In the genomic region with DNA sequence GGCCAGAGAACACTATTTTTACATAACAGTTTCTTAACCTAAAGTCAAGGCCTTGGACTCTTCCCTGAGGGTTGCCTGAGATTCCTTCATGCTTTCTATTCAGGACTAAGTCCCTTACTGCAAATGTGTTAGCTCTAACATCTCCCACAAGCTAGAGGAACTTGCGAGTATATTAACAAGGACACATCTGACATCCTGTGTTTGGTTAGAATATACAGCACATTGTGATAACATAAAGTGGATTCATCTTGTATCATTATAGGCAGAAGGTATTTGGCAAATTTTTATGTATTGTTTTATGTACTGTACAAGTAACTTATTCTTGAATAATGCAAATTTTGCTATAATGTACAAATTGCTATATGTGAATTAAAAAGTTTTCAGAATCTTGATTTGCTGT, we compare ENCODE assay signal across 14 cellular contexts. TPM values are rescaled to one million over a fixed set of nuclear protein-coding genes. Genes with fewer than 3 reads are reported as not detected.
DNase-seq lines count a peak whose midpoint lies in the region; ATAC-seq lines count a peak whose summit lies in the region.
"Had no signal": no experiment of that assay in that cellular context is flagged by ENCODE, and none has a peak within 500 bp of the region (broad histone marks: within the 10 kb centered on the region; RNA-seq: fewer than 3 reads in every experiment).

No MANE protein-coding gene starts in this region.

- no peaks in the 10 kb centered on the region for H3K9me3 ChIP-seq in T-helper 17 cell (ENCODE audit: control insufficient read depth, low read length, poor library complexity, severe bottlenecking)
- H3K9me3 ChIP-seq: Caco-2, MG63, mucosa of descending colon had no signal

- H3K4me3 Mint-ChIP-seq in activated naive CD4-positive, alpha-beta T cell treated with anti-CD3 and anti-CD28 coated beads, Interleukin-2, amount 50 U/mL, for 24 hours: no peak overlapping the region
- peak overlapping the region; percentile 49 for H3K4me3 Mint-ChIP-seq in T-helper 17 cell
- peak overlapping the region in 1 of 2 donors; percentile 32 for H3K4me3 Mint-ChIP-seq in effector memory CD8-positive, alpha-beta T cell
- H3K4me3 Mint-ChIP-seq in stimulated activated effector memory CD8-positive, alpha-beta T cell treated with anti-CD3 and anti-CD28 coated beads, Interleukin-12 subunit alpha, Interleukin-12 subunit beta, amount 100 ng/mL, for 72 hours: no peak overlapping the region
- H3K4me3 Mint-ChIP-seq: activated CD4-positive, alpha-beta memory T cell treated with anti-CD3 and anti-CD28 coated beads for 36 hours had no signal

- no peaks in the 10 kb centered on the region for H3K27me3 Mint-ChIP-seq in activated naive CD4-positive, alpha-beta T cell treated with anti-CD3 and anti-CD28 coated beads, Interleukin-2, amount 50 U/mL, for 24 hours
- H3K27me3 Mint-ChIP-seq in T-helper 17 cell: no peaks in the 10 kb centered on the region
- no peaks in the 10 kb centered on the region for H3K27me3 Mint-ChIP-seq in effector memory CD8-positive, alpha-beta T cell
- H3K27me3 Mint-ChIP-seq: activated CD4-positive, alpha-beta memory T cell treated with anti-CD3 and anti-CD28 coated beads for 36 hours had no signal

- peaks cover 9% of the 10 kb centered on the region for H3K36me3 Mint-ChIP-seq in activated naive CD4-positive, alpha-beta T cell treated with anti-CD3 and anti-CD28 coated beads, Interleukin-2, amount 50 U/mL, for 24 hours
- peaks cover 9 to 27% of the 10 kb centered on the region in 2 donors for H3K36me3 Mint-ChIP-seq in activated naive CD4-positive, alpha-beta T cell treated with anti-CD3 and anti-CD28 coated beads, Interleukin-2, amount 50 U/mL, for 72 hours
- H3K36me3 Mint-ChIP-seq in T-helper 17 cell (ENCODE audit: low read depth): peaks cover 12% of the 10 kb centered on the region
- peaks cover 59% of the 10 kb centered on the region for H3K36me3 Mint-ChIP-seq in effector memory CD8-positive, alpha-beta T cell (ENCODE audit: insufficient read depth)
- H3K36me3 Mint-ChIP-seq in stimulated activated effector memory CD8-positive, alpha-beta T cell treated with anti-CD3 and anti-CD28 coated beads, Interleukin-12 subunit alpha, Interleukin-12 subunit beta, amount 100 ng/mL, for 72 hours: peaks cover 86% of the 10 kb centered on the region

- H3K9me3 Mint-ChIP-seq in activated naive CD4-positive, alpha-beta T cell treated with anti-CD3 and anti-CD28 coated beads, Interleukin-2, amount 50 U/mL, for 24 hours: no peaks in the 10 kb centered on the region
- H3K9me3 Mint-ChIP-seq in activated naive CD4-positive, alpha-beta T cell treated with anti-CD3 and anti-CD28 coated beads, Interleukin-2, amount 50 U/mL, for 72 hours: no peaks in the 10 kb centered on the region
- H3K9me3 Mint-ChIP-seq in effector memory CD8-positive, alpha-beta T cell: no peaks in the 10 kb centered on the region
- H3K9me3 Mint-ChIP-seq in stimulated activated effector memory CD8-positive, alpha-beta T cell treated with anti-CD3 and anti-CD28 coated beads, Interleukin-12 subunit alpha, Interleukin-12 subunit beta, amount 100 ng/mL, for 72 hours: no peaks in the 10 kb centered on the region
- H3K9me3 Mint-ChIP-seq: activated CD4-positive, alpha-beta memory T cell treated with anti-CD3 and anti-CD28 coated beads for 36 hours had no signal

- peaks cover 45% of the 10 kb centered on the region for H3K4me1 Mint-ChIP-seq in activated naive CD4-positive, alpha-beta T cell treated with anti-CD3 and anti-CD28 coated beads, Interleukin-2, amount 50 U/mL, for 24 hours
- H3K4me1 Mint-ChIP-seq in T-helper 17 cell: peaks cover 43% of the 10 kb centered on the region
- peaks cover 32 to 37% of the 10 kb centered on the region in 2 donors for H3K4me1 Mint-ChIP-seq in effector memory CD8-positive, alpha-beta T cell (ENCODE audit: low read depth in 2 of 2)
- peaks cover 64% of the 10 kb centered on the region for H3K4me1 Mint-ChIP-seq in stimulated activated effector memory CD8-positive, alpha-beta T cell treated with anti-CD3 and anti-CD28 coated beads, Interleukin-12 subunit alpha, Interleukin-12 subunit beta, amount 100 ng/mL, for 72 hours

- H3K27ac Mint-ChIP-seq in activated naive CD4-positive, alpha-beta T cell treated with anti-CD3 and anti-CD28 coated beads, Interleukin-2, amount 50 U/mL, for 24 hours: peak overlapping the region; percentile 43
- H3K27ac Mint-ChIP-seq in activated naive CD4-positive, alpha-beta T cell treated with anti-CD3 and anti-CD28 coated beads, Interleukin-2, amount 50 U/mL, for 72 hours: peak overlapping the region in 1 of 2 donors; percentile 3
- peak overlapping the region; percentile 91 for H3K27ac Mint-ChIP-seq in T-helper 17 cell
- H3K27ac Mint-ChIP-seq in effector memory CD8-positive, alpha-beta T cell: peak overlapping the region; percentile 89 to 92
- peak overlapping the region; percentile 48 for H3K27ac Mint-ChIP-seq in stimulated activated effector memory CD8-positive, alpha-beta T cell treated with anti-CD3 and anti-CD28 coated beads, Interleukin-12 subunit alpha, Interleukin-12 subunit beta, amount 100 ng/mL, for 72 hours

- no peak for ATAC-seq in activated naive CD4-positive, alpha-beta T cell treated with anti-CD3 and anti-CD28 coated beads, Interleukin-2, amount 50 U/mL, for 72 hours
- peak; percentile 44 for ATAC-seq in T-helper 17 cell
- ATAC-seq in effector memory CD8-positive, alpha-beta T cell (replicated peaks): peak; percentile 56
- no peak for ATAC-seq in stimulated activated effector memory CD8-positive, alpha-beta T cell treated with anti-CD3 and anti-CD28 coated beads, Interleukin-12 subunit alpha, Interleukin-12 subunit beta, amount 100 ng/mL, for 72 hours

- DNase-seq in activated naive CD4-positive, alpha-beta T cell treated with anti-CD3 and anti-CD28 coated beads, Interleukin-2, amount 50 U/mL, for 72 hours (ENCODE audit: low spot score in 2 of 2): no peak
- DNase-seq in T-helper 17 cell (no peak), GM19238 (ENCODE audit: insufficient read length, low spot score) (no peak), NCI-H2196 (lab: John Stamatoyannopoulos, UW; ENCODE audit: unreplicated experiment) (no peak)
- no peak for DNase-seq in effector memory CD8-positive, alpha-beta T cell
- no peak for DNase-seq in stimulated activated effector memory CD8-positive, alpha-beta T cell treated with anti-CD3 and anti-CD28 coated beads, Interleukin-12 subunit alpha, Interleukin-12 subunit beta, amount 100 ng/mL, for 72 hours (ENCODE audit: low spot score in 2 of 2)
- DNase-seq in stimulated activated CD4-positive, alpha-beta T cell treated with anti-CD3 and anti-CD28 coated beads, Interleukin-2, amount 100 ng/mL, for 24 hours: no peak
- DNase-seq: activated CD4-positive, alpha-beta memory T cell treated with anti-CD3 and anti-CD28 coated beads for 36 hours; effector memory CD4-positive, alpha-beta T cell; MG63; NCI-H2107 had no signal

RNA-seq across cellular contexts. Expression of a gene that starts 45.5 kb away (rescaled TPM):
- 10 to 100 TPM; 18.0 to 24.6 TPM for total RNA-seq in activated naive CD4-positive, alpha-beta T cell treated with anti-CD3 and anti-CD28 coated beads, Interleukin-2, amount 50 U/mL, for 72 hours
- 10 to 100 TPM; 38.7 to 39.3 TPM for total RNA-seq in T-helper 17 cell

Comparison
In these comparisons a context has a peak if more than half of its experiments do, and no peak if none do; other contexts are left out.
1. ATAC-seq: peak in T-helper 17 cell (single experiment) and effector memory CD8-positive, alpha-beta T cell (single experiment); none in activated naive CD4-positive, alpha-beta T cell treated with anti-CD3 and anti-CD28 coated beads, Interleukin-2, amount 50 U/mL, for 72 hours (0 of 2) and stimulated activated effector memory CD8-positive, alpha-beta T cell treated with anti-CD3 and anti-CD28 coated beads, Interleukin-12 subunit alpha, Interleukin-12 subunit beta, amount 100 ng/mL, for 72 hours (single experiment).